In the genomic region with DNA sequence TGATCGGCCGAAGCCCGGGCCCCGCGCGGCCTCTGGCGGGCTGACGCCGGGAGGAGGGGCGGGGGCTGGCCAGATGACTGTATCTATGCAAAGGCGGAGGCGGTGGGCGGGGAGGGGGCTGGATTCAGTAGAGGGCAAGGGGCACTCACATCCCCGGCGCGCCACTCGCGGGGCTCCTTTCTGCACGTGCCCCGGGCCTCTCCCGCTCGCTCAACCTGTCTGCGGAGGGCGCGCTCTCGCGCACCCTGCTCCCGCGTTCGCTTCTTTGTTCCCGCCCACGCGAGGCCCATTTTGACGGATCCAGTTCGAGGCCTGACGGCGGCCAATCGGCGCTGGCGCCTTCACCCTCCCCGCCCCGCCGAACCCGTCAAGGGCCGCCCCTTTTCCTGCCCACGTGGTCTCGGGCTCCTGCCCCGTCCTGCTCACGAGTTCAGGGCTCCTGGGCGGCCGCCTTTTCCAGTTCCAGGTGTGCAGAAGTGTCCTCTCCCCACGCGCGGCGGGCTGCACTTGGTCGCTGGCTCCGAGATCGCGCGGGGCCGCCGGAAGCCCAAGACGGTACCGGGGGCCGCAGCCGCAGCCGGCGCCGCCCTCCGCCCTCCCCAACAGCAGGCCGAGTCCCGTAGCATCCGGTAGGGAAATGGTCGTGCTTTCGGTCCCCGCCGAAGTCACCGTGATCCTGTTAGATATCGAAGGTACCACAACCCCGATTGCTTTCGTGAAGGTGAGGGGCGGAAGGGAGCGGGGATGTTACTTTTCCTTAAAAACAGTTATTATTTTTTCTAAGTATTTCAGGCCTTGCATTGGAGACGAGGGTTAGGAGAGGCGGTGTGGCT, we compare ENCODE assay signal across 8 cellular contexts.
DNase-seq lines count a peak whose midpoint lies in the region; ATAC-seq lines count a peak whose summit lies in the region.

A gene (plus strand): TSS at position 398 of the 833 bp plus-strand sequence. CDS start 240 bp downstream, at position 638.
A gene (minus strand): TSS at position 270 of the 833 bp plus-strand sequence. CDS start 772 bp downstream, outside the sequence.

- DNase-seq in AG08396 (ENCODE audit: low spot score) (peak; percentile 97), NCI-H345 treated with DMSO at 0.1 percent for 48 hours (lab: John Stamatoyannopoulos, UW; ENCODE audit: unreplicated experiment) (peak; percentile 69), islet precursor cell (peak; percentile 99)
- peak; percentile 92 to 99 (median 94) for DNase-seq in activated CD4-positive, CD25-positive, alpha-beta regulatory T cell (lab: John Stamatoyannopoulos, UW)
- DNase-seq in central memory CD4-positive, alpha-beta T cell, result peak; percentile 96
- DNase-seq in stimulated activated CD4-positive, alpha-beta T cell treated with anti-CD3 and anti-CD28 coated beads, Interleukin-12 subunit alpha, Interleukin-12 subunit beta, amount 100 ng/mL, for 48 hours (ENCODE audit: low read depth in 2 of 3, low spot score in 1 of 3), result peak; percentile 98 to 100 (median 99)

- peak; percentile 76 for ATAC-seq in GM19023 (IDR thresholded peaks at IDR 0.05; ENCODE audit: unreplicated experiment)
- peak; percentile 67 for ATAC-seq in HG03280 (IDR thresholded peaks at IDR 0.05; ENCODE audit: unreplicated experiment)

Comparison
In these comparisons a context has a peak if more than half of its experiments do, and no peak if none do; other contexts are left out.
1. Peak in every context shown above with its lines: DNase-seq and ATAC-seq.